In genomic region chr5:50744761-50745160, GRCh38 we compare ENCODE assay signal across 8 cellular contexts.
DNase-seq lines count a peak whose midpoint lies in the region; ATAC-seq and TF ChIP-seq lines count a peak whose summit lies in the region.

No MANE protein-coding gene starts in this region.

- H3K4me3 ChIP-seq in GM12865 (ENCODE audit: low read depth, low read length) (peak overlapping the region; percentile 59), osteoblast (ENCODE audit: insufficient read depth, low read length) (peak overlapping the region; percentile 63)

- H3K27me3 ChIP-seq in osteoblast (ENCODE audit: insufficient read depth, low read length): no peaks in the 10 kb centered on the region

- DNase-seq in GM12865 (ENCODE audit: low read depth) (peak; percentile 21), osteoblast (ENCODE audit: insufficient read length, low spot score, missing footprints) (peak; percentile 26), midbrain (lab: John Stamatoyannopoulos, UW) (no peak), NCI-H1048 (lab: John Stamatoyannopoulos, UW) (no peak), NCI-H1436 treated with DMSO at 0.1 percent for 48 hours (lab: John Stamatoyannopoulos, UW) (no peak)
- peak; percentile 25 for DNase-seq in central memory CD4-positive, alpha-beta T cell

- no peaks in the 10 kb centered on the region for H3K9me3 ChIP-seq in KOPT-K1 (ENCODE audit: insufficient read depth, low read length, poor library complexity, severe bottlenecking)
- H3K9me3 ChIP-seq in osteoblast (ENCODE audit: low read depth, low read length): no peaks in the 10 kb centered on the region

- H3K79me2 ChIP-seq in osteoblast (ENCODE audit: insufficient read depth, low read length): peaks cover 6% of the 10 kb centered on the region

- H2AFZ ChIP-seq in osteoblast (ENCODE audit: low read length): peak overlapping the region; percentile 39

- no peaks in the 10 kb centered on the region for H4K20me1 ChIP-seq in osteoblast (ENCODE audit: insufficient read depth, low read length)

- TF ChIP-seq CTCF in GM12865 (IDR thresholded peaks at IDR 0.05; ENCODE audit: insufficient read depth, low read depth, low read length, missing control alignments): no peak
- TF ChIP-seq CTCF in osteoblast (IDR thresholded peaks at IDR 0.05; ENCODE audit: extremely low read depth, low read depth, low read length): no peak

- H3K27ac ChIP-seq in KOPT-K1 (ENCODE audit: low read depth, low read length, poor library complexity, severe bottlenecking) (peak overlapping the region; percentile 79), osteoblast (ENCODE audit: low read depth, low read length) (peak overlapping the region; percentile 2)

- peak overlapping the region; percentile 71 for H3K4me2 ChIP-seq in osteoblast (ENCODE audit: insufficient read depth, low read length)

- H3K36me3 ChIP-seq in KOPT-K1 (ENCODE audit: insufficient read depth, low read length) (no peaks in the 10 kb centered on the region), osteoblast (ENCODE audit: insufficient read depth, low read length) (no peaks in the 10 kb centered on the region)

- no peaks in the 10 kb centered on the region for H3K4me1 ChIP-seq in osteoblast (ENCODE audit: insufficient read depth, low read length)

- peak; percentile 66 for ATAC-seq in GM21576 (IDR thresholded peaks at IDR 0.05; ENCODE audit: unreplicated experiment)

Comparison
In these comparisons a context has a peak if more than half of its experiments do, and no peak if none do; other contexts are left out.
1. DNase-seq: peak in GM12865 (single experiment), central memory CD4-positive, alpha-beta T cell (single experiment) and osteoblast (single experiment); none in midbrain (single experiment), NCI-H1048 (single experiment) and NCI-H1436 treated with DMSO at 0.1 percent for 48 hours (single experiment).